ENCODE assay signal across 14 cellular contexts in the genomic region with DNA sequence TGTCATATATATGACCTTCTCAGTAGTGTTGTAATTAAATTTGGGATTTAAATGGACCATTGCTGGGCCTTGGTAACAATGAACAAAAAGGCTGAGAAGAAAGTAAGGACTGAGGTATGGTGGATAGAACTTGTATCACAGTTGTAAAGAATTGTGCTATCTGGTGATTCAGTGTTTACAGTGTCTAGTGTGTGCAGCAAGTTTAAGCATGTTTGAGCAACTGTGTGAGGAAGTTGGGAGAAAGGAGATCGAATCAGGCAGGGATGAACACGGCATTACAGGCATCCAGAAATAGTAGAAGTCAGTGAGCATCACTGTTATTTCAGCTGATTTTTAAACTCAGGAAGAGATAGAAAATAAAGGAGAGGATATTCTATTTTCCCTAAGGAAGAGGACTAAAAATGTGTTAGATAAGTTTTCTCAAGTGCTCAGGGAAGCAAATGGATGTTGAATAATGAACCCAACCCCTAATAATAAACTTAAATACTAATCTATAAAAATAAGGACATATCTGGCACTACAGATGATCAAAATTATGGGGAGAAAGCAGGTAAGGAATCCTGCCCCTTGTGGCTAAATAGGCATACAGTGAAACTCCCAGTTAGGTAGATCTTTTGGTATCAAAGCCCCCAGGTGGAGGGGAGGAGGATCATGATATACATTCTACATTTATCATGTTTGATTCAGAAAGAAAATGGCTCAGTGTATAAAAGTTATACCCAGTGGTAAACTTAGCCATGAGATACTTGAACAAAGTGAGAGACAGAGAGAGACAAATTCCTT.
DNase-seq lines count a peak whose midpoint lies in the region; ATAC-seq and TF ChIP-seq lines count a peak whose summit lies in the region.
"Had no signal": no experiment of that assay in that cellular context is flagged by ENCODE, and none has a peak within 500 bp of the region (broad histone marks: within the 10 kb centered on the region; RNA-seq: fewer than 3 reads in every experiment).

No MANE protein-coding gene starts in this region.

- no peak for DNase-seq in BJ (ENCODE audit: low read depth)
- peak; percentile 7 for DNase-seq in RWPE1 (ENCODE audit: low spot score)
- peak; percentile 17 for DNase-seq in iPS-NIHi7 (ENCODE audit: extremely low spot score)
- no peak for DNase-seq in activated CD8-positive, alpha-beta T cell treated with anti-CD3 and anti-CD28 coated beads for 36 hours
- no peak for DNase-seq in naive thymus-derived CD8-positive, alpha-beta T cell
- DNase-seq in testis, result no peak
- DNase-seq: activated CD4-positive, alpha-beta T cell treated with anti-CD3 and anti-CD28 coated beads, Interleukin-2, amount 50 U/mL, for 48 hours; activated naive CD8-positive, alpha-beta T cell treated with anti-CD3 and anti-CD28 coated beads, Interleukin-2, amount 10 ng/mL, durations not matched to agents 7 days and 5 days; natural killer cell; NCI-H187 treated with DMSO at 0.1 percent for 48 hours; SHP77 treated with DMSO at 0.1 percent for 48 hours had no signal

- 79 to 88% methylated on average over 2 of the region's 2 CpGs for WGBS in testis, 2 donors

- CTCF ChIA-PET in BJ (lab: Yijun Ruan, JAX) (no interaction called here), RWPE1 (lab: Yijun Ruan, JAX) (no interaction called here)
- CTCF ChIA-PET in activated CD8-positive, alpha-beta T cell treated with anti-CD3 and anti-CD28 coated beads for 36 hours (lab: Charles Lee), result no interaction called here

- no peaks in the 10 kb centered on the region for H3K9me3 ChIP-seq in testis

- H3K36me3 ChIP-seq in BJ (ENCODE audit: control insufficient read depth, insufficient read depth, low read length) (no peaks in the 10 kb centered on the region), testis (ENCODE audit: low read depth, missing control alignments) (no peaks in the 10 kb centered on the region)

- intact Hi-C loops in activated CD8-positive, alpha-beta T cell treated with anti-CD3 and anti-CD28 coated beads for 36 hours (cut with micrococcal nuclease), result no loop called here
- intact Hi-C loops in testis (cut with DNase I; ENCODE audit: low total_unique reads), result loop anchor here (10.0 kb wide), 1 partner anchor 254 kb away; no protein-coding TSS in a partner anchor

- no peak for TF ChIP-seq POLR2A in testis (IDR thresholded peaks at IDR 0.05)

- POLR2A ChIA-PET in BJ (lab: Charles Lee) (no interaction called here), RWPE1 (lab: Yijun Ruan, JAX; ENCODE audit: low non-redundant PET) (no interaction called here)
- POLR2A ChIA-PET in activated CD8-positive, alpha-beta T cell treated with anti-CD3 and anti-CD28 coated beads for 36 hours (lab: Charles Lee), result no interaction called here
- POLR2A ChIA-PET in naive thymus-derived CD8-positive, alpha-beta T cell (lab: Charles Lee), result no interaction called here

- H3K36me3 Mint-ChIP-seq in activated CD8-positive, alpha-beta T cell treated with anti-CD3 and anti-CD28 coated beads for 36 hours (ENCODE audit: low read depth), result no peaks in the 10 kb centered on the region
- H3K36me3 Mint-ChIP-seq in naive thymus-derived CD8-positive, alpha-beta T cell, result no peaks in the 10 kb centered on the region
- H3K36me3 Mint-ChIP-seq: activated naive CD8-positive, alpha-beta T cell treated with anti-CD3 and anti-CD28 coated beads, Interleukin-2, amount 10 ng/mL, durations not matched to agents 7 days and 5 days; natural killer cell had no signal

- TF ChIP-seq CTCF in BJ (IDR thresholded peaks at IDR 0.05; ENCODE audit: insufficient read depth, low read depth, low read length) (peak; percentile 18; the same call in 1 of the 2 replicates), RWPE1 (conservative IDR thresholded peaks at IDR 0.05; ENCODE audit: low read depth) (peak; percentile 39), testis (IDR thresholded peaks at IDR 0.05) (no peak)
- TF ChIP-seq CTCF in activated CD8-positive, alpha-beta T cell treated with anti-CD3 and anti-CD28 coated beads for 36 hours (IDR thresholded peaks at IDR 0.05), result no peak

- no peak overlapping the region for H3K27ac ChIP-seq in RWPE1
- H3K27ac ChIP-seq in testis, result no peak overlapping the region

- no peak overlapping the region for H3K4me3 Mint-ChIP-seq in activated CD8-positive, alpha-beta T cell treated with anti-CD3 and anti-CD28 coated beads for 36 hours
- H3K4me3 Mint-ChIP-seq in naive thymus-derived CD8-positive, alpha-beta T cell, result no peak overlapping the region
- H3K4me3 Mint-ChIP-seq: activated naive CD8-positive, alpha-beta T cell treated with anti-CD3 and anti-CD28 coated beads, Interleukin-2, amount 10 ng/mL, durations not matched to agents 7 days and 5 days; natural killer cell; stimulated activated naive CD8-positive, alpha-beta T cell treated with anti-CD3 and anti-CD28 coated beads, Interleukin-15, Interleukin-2, amounts not matched to agents 100 ng/mL and 50 ng/mL, for 24 hours had no signal

- H3K4me3 ChIP-seq in BJ (ENCODE audit: low read depth, low read length), result no peak overlapping the region
- H3K4me3 ChIP-seq in testis, result no peak overlapping the region

- H3K27me3 Mint-ChIP-seq in activated CD8-positive, alpha-beta T cell treated with anti-CD3 and anti-CD28 coated beads for 36 hours, result no peaks in the 10 kb centered on the region
- H3K27me3 Mint-ChIP-seq in naive thymus-derived CD8-positive, alpha-beta T cell, result no peaks in the 10 kb centered on the region
- H3K27me3 Mint-ChIP-seq: activated naive CD8-positive, alpha-beta T cell treated with anti-CD3 and anti-CD28 coated beads, Interleukin-2, amount 10 ng/mL, durations not matched to agents 7 days and 5 days; stimulated activated naive CD8-positive, alpha-beta T cell treated with anti-CD3 and anti-CD28 coated beads, Interleukin-15, Interleukin-2, amounts not matched to agents 100 ng/mL and 50 ng/mL, for 24 hours had no signal

- H3K9me3 Mint-ChIP-seq in activated CD8-positive, alpha-beta T cell treated with anti-CD3 and anti-CD28 coated beads for 36 hours, result peaks cover 13% of the 10 kb centered on the region
- H3K9me3 Mint-ChIP-seq in naive thymus-derived CD8-positive, alpha-beta T cell, result peaks cover 0 to 24% (median 6%) of the 10 kb centered on the region in 9 donors

- H3K27ac Mint-ChIP-seq in activated CD8-positive, alpha-beta T cell treated with anti-CD3 and anti-CD28 coated beads for 36 hours, result no peak overlapping the region
- H3K27ac Mint-ChIP-seq in naive thymus-derived CD8-positive, alpha-beta T cell, result no peak overlapping the region
- H3K27ac Mint-ChIP-seq: activated naive CD8-positive, alpha-beta T cell treated with anti-CD3 and anti-CD28 coated beads, Interleukin-2, amount 10 ng/mL, durations not matched to agents 7 days and 5 days; natural killer cell; stimulated activated naive CD8-positive, alpha-beta T cell treated with anti-CD3 and anti-CD28 coated beads, Interleukin-15, Interleukin-2, amounts not matched to agents 100 ng/mL and 50 ng/mL, for 24 hours had no signal

- H3K4me1 Mint-ChIP-seq in activated CD8-positive, alpha-beta T cell treated with anti-CD3 and anti-CD28 coated beads for 36 hours (ENCODE audit: low read depth), result no peaks in the 10 kb centered on the region
- H3K4me1 Mint-ChIP-seq in naive thymus-derived CD8-positive, alpha-beta T cell, result no peaks in the 10 kb centered on the region
- H3K4me1 Mint-ChIP-seq: activated naive CD8-positive, alpha-beta T cell treated with anti-CD3 and anti-CD28 coated beads, Interleukin-2, amount 10 ng/mL, durations not matched to agents 7 days and 5 days; natural killer cell had no signal

- peak; percentile 60 for ATAC-seq in GM18868 (IDR thresholded peaks at IDR 0.05; ENCODE audit: unreplicated experiment)
- no peak for ATAC-seq in activated CD8-positive, alpha-beta T cell treated with anti-CD3 and anti-CD28 coated beads for 36 hours
- no peak for ATAC-seq in naive thymus-derived CD8-positive, alpha-beta T cell
- no peak for ATAC-seq in HG03457 (IDR thresholded peaks at IDR 0.05; ENCODE audit: unreplicated experiment)
- ATAC-seq: natural killer cell had no signal

- no peaks in the 10 kb centered on the region for H3K27me3 ChIP-seq in BJ (ENCODE audit: control insufficient read depth, insufficient read depth, low read length)
- H3K27me3 ChIP-seq in testis, result no peaks in the 10 kb centered on the region

- H3K4me1 ChIP-seq in testis, result no peaks in the 10 kb centered on the region

Comparison
In these comparisons a context has a peak if more than half of its experiments do, and no peak if none do; other contexts are left out.
1. DNase-seq: peak in RWPE1 (single experiment) and iPS-NIHi7 (single experiment); none in BJ (single experiment), activated CD8-positive, alpha-beta T cell treated with anti-CD3 and anti-CD28 coated beads for 36 hours (single experiment), naive thymus-derived CD8-positive, alpha-beta T cell (0 of 10) and testis (single experiment).
2. CTCF ChIP-seq: peak in BJ (single experiment) and RWPE1 (single experiment); none in activated CD8-positive, alpha-beta T cell treated with anti-CD3 and anti-CD28 coated beads for 36 hours (single experiment) and testis (0 of 3).